Comparison of ENCODE assay signal across 1 cellular context in genomic region chr2:110462458-110462857, GRCh38. TPM values are rescaled to one million over a fixed set of nuclear protein-coding genes. Genes with fewer than 3 reads are reported as not detected.
"Had no signal": no experiment of that assay in that cellular context is flagged by ENCODE, and none has a peak within 500 bp of the region (broad histone marks: within the 10 kb centered on the region; RNA-seq: fewer than 3 reads in every experiment).

No MANE protein-coding gene starts in this region.

RNA-seq across cellular contexts. Expression of gene LIMS4, which starts 10.2 kb away (rescaled TPM):
- total RNA-seq: G401 had no signal
